Comparison of ENCODE assay signal across 19 cellular contexts in the genomic region with DNA sequence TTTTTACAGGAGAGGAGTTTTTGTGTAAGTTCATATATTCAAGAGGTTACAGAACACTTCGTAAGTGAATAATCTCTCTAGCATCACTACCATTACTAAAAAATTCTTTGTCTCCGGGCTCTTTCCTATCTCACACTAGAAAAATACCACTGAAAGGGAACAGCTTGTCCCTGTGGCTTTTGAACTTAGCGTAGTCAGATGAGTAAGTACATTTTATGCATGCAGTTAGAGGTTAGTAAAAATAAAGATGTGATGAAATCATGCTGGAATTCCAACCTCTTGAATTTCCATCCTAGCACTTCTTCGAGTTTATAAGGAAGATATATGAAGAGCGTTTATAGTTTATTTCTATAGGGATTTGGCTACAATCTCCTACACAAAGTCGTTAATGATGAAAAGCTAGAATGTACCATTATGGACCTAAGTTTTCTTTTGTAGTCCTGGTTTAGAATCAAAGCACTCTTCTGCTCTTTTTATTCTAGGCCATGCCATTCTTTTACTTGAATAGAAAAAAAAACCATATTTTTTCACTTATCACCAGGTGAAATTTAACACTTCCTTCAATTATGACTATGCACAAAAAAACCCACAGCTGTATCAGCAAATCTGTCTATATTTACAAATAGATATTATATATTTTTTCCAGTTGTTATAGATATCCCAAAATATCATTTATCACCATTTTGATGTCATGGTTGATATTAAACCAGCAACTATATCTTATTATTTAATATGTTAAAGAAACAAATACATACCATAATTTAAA.
DNase-seq lines count a peak whose midpoint lies in the region; ATAC-seq and TF ChIP-seq lines count a peak whose summit lies in the region.
"Had no signal": no experiment of that assay in that cellular context is flagged by ENCODE, and none has a peak within 500 bp of the region (broad histone marks: within the 10 kb centered on the region; RNA-seq: fewer than 3 reads in every experiment).

No MANE protein-coding gene starts in this region.

- ATAC-seq in Right ventricle myocardium superior (ENCODE audit: poor library complexity) (peak; percentile 79), left ventricle myocardium superior (peak; percentile 74), HG03039 (IDR thresholded peaks at IDR 0.05; ENCODE audit: unreplicated experiment) (no peak), HG03159 (IDR thresholded peaks at IDR 0.05; ENCODE audit: unreplicated experiment) (no peak)
- ATAC-seq: A549, K562, T-cell, upper lobe of right lung had no signal

- in situ Hi-C loops in astrocyte of the cerebellum (cut with HindIII; ENCODE audit: low sequenced_read_pairs), result no loop called here

- no peak for TF ChIP-seq CTCF in astrocyte of the cerebellum (IDR thresholded peaks at IDR 0.05; ENCODE audit: low read depth, low read length, missing control alignments)

- intact Hi-C loops in Right ventricle myocardium superior (cut with DNase I), result no loop called here
- intact Hi-C loops in cardiac septum (cut with DNase I), result no loop called here
- intact Hi-C loops in left ventricle myocardium superior (cut with micrococcal nuclease), result no loop called here

- no peak overlapping the region for H3K4me3 ChIP-seq in astrocyte of the cerebellum (ENCODE audit: low read depth, low read length)
- H3K4me3 ChIP-seq: A549, HAP-1, K562, upper lobe of right lung had no signal

- no peak for DNase-seq in Right ventricle myocardium superior
- no peak for DNase-seq in cardiac septum (ENCODE audit: low spot score)
- DNase-seq in astrocyte of the cerebellum (ENCODE audit: low read depth), result peak; percentile 83
- no peak for DNase-seq in left ventricle myocardium superior
- DNase-seq in stromal cell of bone marrow (ENCODE audit: low read depth), result peak; percentile 54
- no peak for DNase-seq in putamen (ENCODE audit: low spot score)
- DNase-seq: activated CD4-positive, alpha-beta T cell treated with anti-CD3 and anti-CD28 coated beads for 4 hours; activated T-cell treated with anti-CD3 and anti-CD28 coated beads, Interleukin-2, amount 50 U/mL, for 48 hours; aorta; NCI-H187 treated with DMSO at 0.1 percent for 48 hours; nephron progenitor cell; NK-92 treated with Interleukin-12 subunit alpha and Interleukin-12 subunit beta, amount 100 ng/mL, for 24 hours; T-cell; upper lobe of right lung had no signal

Comparison
In these comparisons a context has a peak if more than half of its experiments do, and no peak if none do; other contexts are left out.
1. ATAC-seq: peak in Right ventricle myocardium superior (single experiment) and left ventricle myocardium superior (single experiment); none in HG03039 (single experiment) and HG03159 (single experiment).
2. DNase-seq: peak in astrocyte of the cerebellum (single experiment) and stromal cell of bone marrow (single experiment); none in Right ventricle myocardium superior (single experiment), cardiac septum (single experiment), left ventricle myocardium superior (single experiment) and putamen (single experiment).